10 cellular contexts compared by ENCODE assay signal in the genomic region with DNA sequence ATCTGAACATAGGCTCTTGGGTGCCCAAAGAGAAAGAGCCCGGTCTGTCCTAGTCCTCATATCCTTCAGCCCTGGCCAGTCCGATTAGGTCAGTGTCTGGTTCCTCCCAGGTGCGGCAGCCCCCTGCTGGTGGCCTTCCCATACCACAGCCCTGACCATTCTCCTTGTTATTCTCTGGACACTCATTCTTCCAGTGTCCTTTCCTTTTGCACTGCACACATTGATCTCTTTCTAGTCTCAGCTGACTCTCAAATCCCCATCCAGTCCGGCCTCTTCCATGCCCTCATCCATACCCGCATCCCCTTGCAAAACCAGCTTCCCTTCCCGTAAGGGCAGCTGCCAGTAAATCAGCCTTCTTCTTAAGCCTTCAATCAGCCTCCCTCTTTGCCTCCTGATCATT.
DNase-seq lines count a peak whose midpoint lies in the region; ATAC-seq and TF ChIP-seq lines count a peak whose summit lies in the region.
"Had no signal": no experiment of that assay in that cellular context is flagged by ENCODE, and none has a peak within 500 bp of the region (broad histone marks: within the 10 kb centered on the region; RNA-seq: fewer than 3 reads in every experiment).

No MANE protein-coding gene starts in this region.

- POLR2A ChIA-PET in activated CD4-positive, alpha-beta T cell treated with anti-CD3 and anti-CD28 coated beads for 36 hours (lab: Charles Lee), result interaction anchor here (0.6 kb wide), 1 partner anchor 63 kb away, joined by 3 read pairs; no protein-coding TSS in a partner anchor

- dilution Hi-C loops in mammary epithelial cell (cut with HindIII; ENCODE audit: low sequenced_read_pairs), result no loop called here

- TF ChIP-seq EP300 in tibial nerve (IDR thresholded peaks at IDR 0.05), result no peak

- H3K4me3 ChIP-seq in LNCaP clone FGC (ENCODE audit: low read depth, low read length) (no peak overlapping the region), mammary epithelial cell (replicated peaks in 1 of 3; ENCODE audit: insufficient read depth in 1 of 3, low read depth in 2 of 3, low read length in 3 of 3) (no peak overlapping the region), tibial nerve (no peak overlapping the region)

- no peak overlapping the region for H3K27ac Mint-ChIP-seq in activated CD4-positive, alpha-beta T cell treated with anti-CD3 and anti-CD28 coated beads for 36 hours
- peak overlapping the region; percentile 100 for H3K27ac Mint-ChIP-seq in stimulated activated memory B cell treated with anti-CD40 and anti-IgM and Interleukin-4, amounts not matched to agents 10 μg/mL and 1 μg/mL and 100 μg/mL, for 72 hours

- ATAC-seq in activated CD4-positive, alpha-beta T cell treated with anti-CD3 and anti-CD28 coated beads for 36 hours, result no peak
- ATAC-seq in stimulated activated memory B cell treated with anti-CD40 and anti-IgM and Interleukin-4, amounts not matched to agents 10 μg/mL and 1 μg/mL and 100 μg/mL, for 72 hours, result no peak
- no peak for ATAC-seq in HG02642 (IDR thresholded peaks at IDR 0.05; ENCODE audit: poor library complexity, unreplicated experiment)

- in situ Hi-C loops in mammary epithelial cell (cut with MboI; ENCODE audit: low sequenced_read_pairs in 2 of 2), result no loop called here

- H3K4me1 ChIP-seq in mammary epithelial cell (ENCODE audit: insufficient read depth, low read length), result peaks cover 11% of the 10 kb centered on the region
- peaks cover 0 to 21% (median 0%) of the 10 kb centered on the region in 4 donors for H3K4me1 ChIP-seq in tibial nerve

- H3K27ac ChIP-seq in mammary epithelial cell (ENCODE audit: insufficient read depth, low read depth, low read length) (no peak overlapping the region), tibial nerve (no peak overlapping the region)

- H3K27me3 ChIP-seq in mammary epithelial cell (ENCODE audit: insufficient read depth, low read length), result no peaks in the 10 kb centered on the region
- H3K27me3 ChIP-seq in tibial nerve, result no peaks in the 10 kb centered on the region

- H4K20me1 ChIP-seq in mammary epithelial cell (ENCODE audit: insufficient read depth, low read length), result no peaks in the 10 kb centered on the region

- H3K9me3 ChIP-seq in mammary epithelial cell (replicated peaks; ENCODE audit: insufficient read depth, low read length), result no peaks in the 10 kb centered on the region
- H3K9me3 ChIP-seq in tibial nerve, result no peaks in the 10 kb centered on the region

- 94% methylated on average over 6 of the region's 6 CpGs for WGBS in mammary epithelial cell (ENCODE audit: low coverage, missing lambda C conversion rate)
- WGBS in tibial nerve, 2 donors, result 87 to 89% methylated on average over 6 of the region's 6 CpGs

- H3K36me3 ChIP-seq in mammary epithelial cell (ENCODE audit: insufficient read depth, low read length), result no peaks in the 10 kb centered on the region
- H3K36me3 ChIP-seq in tibial nerve, result no peaks in the 10 kb centered on the region

- CTCF ChIA-PET in activated CD4-positive, alpha-beta T cell treated with anti-CD3 and anti-CD28 coated beads for 36 hours (lab: Charles Lee), result interaction anchor here (1.4 to 8.3 kb wide), 3 partner anchors 11 to 31 kb away, joined by 5 to 115 read pairs (median 18); no protein-coding TSS in a partner anchor
- CTCF ChIA-PET in mammary epithelial cell (lab: Charles Lee; ENCODE audit: low non-redundant PET), result no interaction called here

- H3K9me3 Mint-ChIP-seq in activated CD4-positive, alpha-beta T cell treated with anti-CD3 and anti-CD28 coated beads for 36 hours (ENCODE audit: low read depth), result no peaks in the 10 kb centered on the region
- H3K9me3 Mint-ChIP-seq in stimulated activated memory B cell treated with anti-CD40 and anti-IgM and Interleukin-4, amounts not matched to agents 10 μg/mL and 1 μg/mL and 100 μg/mL, for 72 hours, result no peaks in the 10 kb centered on the region

- H3K4me1 Mint-ChIP-seq in activated CD4-positive, alpha-beta T cell treated with anti-CD3 and anti-CD28 coated beads for 36 hours, result peaks cover 34% of the 10 kb centered on the region
- H3K4me1 Mint-ChIP-seq in stimulated activated memory B cell treated with anti-CD40 and anti-IgM and Interleukin-4, amounts not matched to agents 10 μg/mL and 1 μg/mL and 100 μg/mL, for 72 hours, result peaks cover 44% of the 10 kb centered on the region

- H3K9ac ChIP-seq in mammary epithelial cell (ENCODE audit: insufficient read depth, low read length), result no peak overlapping the region

- no peaks in the 10 kb centered on the region for H3K27me3 Mint-ChIP-seq in activated CD4-positive, alpha-beta T cell treated with anti-CD3 and anti-CD28 coated beads for 36 hours
- H3K27me3 Mint-ChIP-seq in stimulated activated memory B cell treated with anti-CD40 and anti-IgM and Interleukin-4, amounts not matched to agents 10 μg/mL and 1 μg/mL and 100 μg/mL, for 72 hours, result no peaks in the 10 kb centered on the region

- peak; percentile 12 for DNase-seq in activated CD4-positive, alpha-beta T cell treated with anti-CD3 and anti-CD28 coated beads for 36 hours
- DNase-seq in activated CD4-positive, alpha-beta T cell treated with anti-CD3 and anti-CD28 coated beads for 1 hour, result no peak
- DNase-seq in LNCaP clone FGC (ENCODE audit: low read depth), result no peak
- DNase-seq in mammary epithelial cell, result no peak
- no peak for DNase-seq in T-helper 1 cell
- DNase-seq in tibial nerve (ENCODE audit: low spot score in 2 of 2), result no peak
- DNase-seq: caudate nucleus, foreskin melanocyte had no signal

- H3K36me3 Mint-ChIP-seq in activated CD4-positive, alpha-beta T cell treated with anti-CD3 and anti-CD28 coated beads for 36 hours (ENCODE audit: low read depth), result no peaks in the 10 kb centered on the region
- no peaks in the 10 kb centered on the region for H3K36me3 Mint-ChIP-seq in stimulated activated memory B cell treated with anti-CD40 and anti-IgM and Interleukin-4, amounts not matched to agents 10 μg/mL and 1 μg/mL and 100 μg/mL, for 72 hours

- no peak overlapping the region for H3K4me3 Mint-ChIP-seq in activated CD4-positive, alpha-beta T cell treated with anti-CD3 and anti-CD28 coated beads for 36 hours
- no peak overlapping the region for H3K4me3 Mint-ChIP-seq in stimulated activated memory B cell treated with anti-CD40 and anti-IgM and Interleukin-4, amounts not matched to agents 10 μg/mL and 1 μg/mL and 100 μg/mL, for 72 hours

- peak; percentile 54 for TF ChIP-seq CTCF in LNCaP clone FGC (IDR thresholded peaks at IDR 0.05; ENCODE audit: control insufficient read depth, extremely low read depth, insufficient read depth)
- peak; percentile 30 to 40 for TF ChIP-seq CTCF in mammary epithelial cell (conservative IDR thresholded peaks at IDR 0.05 in 1 of 2, IDR thresholded peaks at IDR 0.05 in 1 of 2; ENCODE audit: extremely low read depth in 1 of 2, insufficient read depth in 1 of 2, low read depth in 1 of 2, low read length in 2 of 2)
- TF ChIP-seq CTCF in tibial nerve (IDR thresholded peaks at IDR 0.05), result peak in 1 of 5 experiments; percentile 15

- no peak overlapping the region for H2AFZ ChIP-seq in mammary epithelial cell (ENCODE audit: low read depth, low read length)

- TF ChIP-seq POLR2A in tibial nerve (IDR thresholded peaks at IDR 0.05), result no peak

- H3K79me2 ChIP-seq in mammary epithelial cell (ENCODE audit: insufficient read depth, low read length), result no peaks in the 10 kb centered on the region

- no peak overlapping the region for H3K4me2 ChIP-seq in mammary epithelial cell (ENCODE audit: insufficient read depth, low read depth, low read length)

- intact Hi-C loops in activated CD4-positive, alpha-beta T cell treated with anti-CD3 and anti-CD28 coated beads for 36 hours (cut with DNase I, micrococcal nuclease), result no loop called here
- intact Hi-C loops in mammary epithelial cell (cut with micrococcal nuclease), result no loop called here

- BruUV-seq in mammary epithelial cell (replicated peaks; lab: Mats Ljungman, UMichigan), result no TSS peak
